Comparison of ENCODE assay signal across 25 cellular contexts in the genomic region with DNA sequence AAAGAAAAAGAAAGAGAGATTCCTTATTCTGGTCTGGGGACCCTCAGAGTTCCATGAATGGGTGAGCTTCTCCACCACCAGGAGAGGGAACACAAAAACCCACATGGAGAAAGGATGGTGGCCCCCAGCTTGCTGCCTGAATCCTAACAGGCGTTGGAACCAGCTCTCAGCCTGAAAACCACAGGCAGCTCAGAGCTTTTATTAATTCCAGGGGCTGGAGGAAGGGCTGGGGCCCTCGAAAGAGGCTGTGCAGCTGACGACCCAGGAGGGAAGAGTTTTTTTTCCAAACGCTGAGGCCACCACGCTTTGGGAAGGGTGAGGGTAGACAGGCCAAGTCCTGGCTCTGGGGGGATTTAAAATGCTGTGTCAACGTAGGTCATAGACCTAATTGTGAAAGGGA. TPM values are rescaled to one million over a fixed set of nuclear protein-coding genes. Genes with fewer than 3 reads are reported as not detected.
DNase-seq lines count a peak whose midpoint lies in the region; ATAC-seq and TF ChIP-seq lines count a peak whose summit lies in the region.
"Had no signal": no experiment of that assay in that cellular context is flagged by ENCODE, and none has a peak within 500 bp of the region (broad histone marks: within the 10 kb centered on the region; RNA-seq: fewer than 3 reads in every experiment).

No MANE protein-coding gene starts in this region.

- no peak for TF ChIP-seq CTCF in glutamatergic neuron (IDR thresholded peaks at IDR 0.05; ENCODE audit: partially characterized antibody, unreplicated experiment)
- TF ChIP-seq CTCF in smooth muscle cell (IDR thresholded peaks at IDR 0.05; ENCODE audit: borderline replicate concordance, insufficient read depth, poor library complexity, severe bottlenecking), result no peak

- DNase-seq in D341Med (ENCODE audit: low spot score) (peak; percentile 62), SK-N-MC (ENCODE audit: low read depth, low spot score) (no peak), glutamatergic neuron (no peak), smooth muscle cell (lab: John Stamatoyannopoulos, UW; ENCODE audit: unreplicated experiment) (no peak), NCI-H1694 treated with DMSO at 0.1 percent for 48 hours (lab: John Stamatoyannopoulos, UW) (no peak), NCI-H1092 (lab: John Stamatoyannopoulos, UW) (no peak)
- DNase-seq in stimulated activated CD4-positive, alpha-beta T cell treated with anti-CD3 and anti-CD28 coated beads, Interleukin-4, amount 100 ng/mL, for 4 hours, result no peak
- DNase-seq: Calu3; CD8-positive, alpha-beta T cell; DMS53; EL; GM23248; HCEC 1CT; NCI-H1105 treated with DMSO at 0.1 percent for 48 hours; NCI-H1694; NCI-H2107; NCI-H510A treated with DMSO at 0.1 percent for 48 hours; NCI-H774; RPMI8226; SIG-M5 had no signal

- no peaks in the 10 kb centered on the region for H3K79me2 ChIP-seq in smooth muscle cell (ENCODE audit: low read depth)

- no peaks in the 10 kb centered on the region for H3K36me3 Mint-ChIP-seq in glutamatergic neuron (ENCODE audit: unreplicated experiment)
- H3K36me3 Mint-ChIP-seq: CD8-positive, alpha-beta T cell had no signal

- no peak overlapping the region for H3K4me2 ChIP-seq in smooth muscle cell
- H3K4me2 ChIP-seq: A549 had no signal

- ATAC-seq in HG03095 (IDR thresholded peaks at IDR 0.05; ENCODE audit: unreplicated experiment), result no peak
- ATAC-seq: A549; CD8-positive, alpha-beta T cell; GM12878; K562 had no signal

- H3K27ac Mint-ChIP-seq in glutamatergic neuron (ENCODE audit: unreplicated experiment), result peak overlapping the region; percentile 38
- H3K27ac Mint-ChIP-seq: CD8-positive, alpha-beta T cell had no signal

- peak overlapping the region; percentile 42 for H3K4me3 ChIP-seq in SK-N-MC
- H3K4me3 ChIP-seq in smooth muscle cell, result no peak overlapping the region
- H3K4me3 ChIP-seq: A549; BLaER1 treated with 17β-estradiol and CSF1 and Interleukin-3, amounts not matched to agents 10 nM and 100 nM; GM12878; GM23248; K562 had no signal

- 20% methylated on average over 6 of the region's 6 CpGs for WGBS in smooth muscle cell (ENCODE audit: low lambda C conversion rate)

- H3K9ac ChIP-seq in SK-N-MC (ENCODE audit: insufficient read length), result peak overlapping the region; percentile 51
- H3K9ac ChIP-seq in smooth muscle cell (ENCODE audit: low read depth), result no peak overlapping the region
- H3K9ac ChIP-seq: GM23248 had no signal

- H2AFZ ChIP-seq in smooth muscle cell (ENCODE audit: low read depth), result no peak overlapping the region
- H2AFZ ChIP-seq: GM23248 had no signal

- no peaks in the 10 kb centered on the region for H4K20me1 ChIP-seq in smooth muscle cell (ENCODE audit: low read depth)
- H4K20me1 ChIP-seq: BLaER1 treated with 17β-estradiol and CSF1 and Interleukin-3, amounts not matched to agents 10 nM and 100 nM had no signal

- H3K27me3 Mint-ChIP-seq in glutamatergic neuron (ENCODE audit: unreplicated experiment), result peaks cover 6% of the 10 kb centered on the region

- H3K27ac ChIP-seq in SK-N-MC, result peak overlapping the region; percentile 15; the same call in 1 of the 2 replicates
- H3K27ac ChIP-seq in smooth muscle cell (ENCODE audit: low read depth), result peak overlapping the region; percentile 27
- H3K27ac ChIP-seq: A549; BLaER1 treated with 17β-estradiol and CSF1 and Interleukin-3, amounts not matched to agents 10 nM and 100 nM; GM23248 had no signal

- H3K9me3 ChIP-seq in SK-N-MC (ENCODE audit: low read depth, low read length), result no peaks in the 10 kb centered on the region
- no peaks in the 10 kb centered on the region for H3K9me3 ChIP-seq in smooth muscle cell (replicated peaks; ENCODE audit: low read depth)
- H3K9me3 ChIP-seq: A549; BLaER1 treated with 17β-estradiol and CSF1 and Interleukin-3, amounts not matched to agents 10 nM and 100 nM had no signal

- peaks cover 22% of the 10 kb centered on the region for H3K4me1 Mint-ChIP-seq in glutamatergic neuron (ENCODE audit: low read depth, unreplicated experiment)

- no peaks in the 10 kb centered on the region for H3K36me3 ChIP-seq in SK-N-MC (ENCODE audit: insufficient read depth, low read length)
- no peaks in the 10 kb centered on the region for H3K36me3 ChIP-seq in smooth muscle cell (ENCODE audit: low read depth)
- H3K36me3 ChIP-seq: BLaER1 treated with 17β-estradiol and CSF1 and Interleukin-3, amounts not matched to agents 10 nM and 100 nM had no signal

- no peaks in the 10 kb centered on the region for H3K4me1 ChIP-seq in smooth muscle cell (ENCODE audit: low read depth)

- no peaks in the 10 kb centered on the region for H3K27me3 ChIP-seq in smooth muscle cell (ENCODE audit: low read depth)
- H3K27me3 ChIP-seq: BLaER1 treated with 17β-estradiol and CSF1 and Interleukin-3, amounts not matched to agents 10 nM and 100 nM had no signal

- no peaks in the 10 kb centered on the region for H3F3A ChIP-seq in smooth muscle cell (ENCODE audit: low read depth)

- no peak overlapping the region for H3K4me3 Mint-ChIP-seq in glutamatergic neuron (ENCODE audit: unreplicated experiment)
- H3K4me3 Mint-ChIP-seq: CD8-positive, alpha-beta T cell had no signal

- peaks cover 2% of the 10 kb centered on the region for H3K9me3 Mint-ChIP-seq in glutamatergic neuron (ENCODE audit: unreplicated experiment)
- H3K9me3 Mint-ChIP-seq: CD8-positive, alpha-beta T cell had no signal

RNA-seq across cellular contexts. Expression of gene ELN, which starts 10.9 kb away (rescaled TPM):
- total RNA-seq in glutamatergic neuron (ENCODE audit: unreplicated experiment) (3.7 TPM), smooth muscle cell (0.13 and 1.1 TPM in 2 replicates)
- polyA plus RNA-seq in smooth muscle cell, result 0.21 TPM in 1 of 2 replicates, not detected in the other
- total RNA-seq: CD8-positive, alpha-beta T cell had no signal
- polyA plus RNA-seq: K562 had no signal
